12 cellular contexts compared by ENCODE assay signal in genomic region chr12:93679308-93679933, GRCh38. TPM values are rescaled to one million over a fixed set of nuclear protein-coding genes. Genes with fewer than 3 reads are reported as not detected.
DNase-seq lines count a peak whose midpoint lies in the region; ATAC-seq lines count a peak whose summit lies in the region.
"Had no signal": no experiment of that assay in that cellular context is flagged by ENCODE, and none has a peak within 500 bp of the region (broad histone marks: within the 10 kb centered on the region; RNA-seq: fewer than 3 reads in every experiment).

No MANE protein-coding gene starts in this region.

- peaks cover 2% of the 10 kb centered on the region for H3K27me3 Mint-ChIP-seq in activated naive CD4-positive, alpha-beta T cell treated with anti-CD3 and anti-CD28 coated beads for 36 hours (ENCODE audit: low read depth)
- no peaks in the 10 kb centered on the region for H3K27me3 Mint-ChIP-seq in activated T-helper 17 cell treated with anti-CD3 and anti-CD28 coated beads, Interleukin-2, amount 50 U/mL, for 72 hours
- H3K27me3 Mint-ChIP-seq in stimulated activated naive CD8-positive, alpha-beta T cell treated with anti-CD3 and anti-CD28 coated beads, Interleukin-15, amount 100 ng/mL, for 72 hours, result no peaks in the 10 kb centered on the region

- H3K9me3 Mint-ChIP-seq in activated naive CD4-positive, alpha-beta T cell treated with anti-CD3 and anti-CD28 coated beads for 36 hours, result no peaks in the 10 kb centered on the region
- no peaks in the 10 kb centered on the region for H3K9me3 Mint-ChIP-seq in activated T-helper 17 cell treated with anti-CD3 and anti-CD28 coated beads, Interleukin-2, amount 50 U/mL, for 72 hours
- peaks cover 5 to 6% of the 10 kb centered on the region in 2 donors for H3K9me3 Mint-ChIP-seq in stimulated activated naive CD8-positive, alpha-beta T cell treated with anti-CD3 and anti-CD28 coated beads, Interleukin-15, amount 100 ng/mL, for 72 hours

- H3K36me3 Mint-ChIP-seq in activated naive CD4-positive, alpha-beta T cell treated with anti-CD3 and anti-CD28 coated beads for 36 hours (ENCODE audit: low read depth), result peaks cover 3% of the 10 kb centered on the region
- H3K36me3 Mint-ChIP-seq in activated T-helper 17 cell treated with anti-CD3 and anti-CD28 coated beads, Interleukin-2, amount 50 U/mL, for 72 hours (ENCODE audit: low read depth), result peaks cover 9% of the 10 kb centered on the region

- no peak for ATAC-seq in activated T-helper 17 cell treated with anti-CD3 and anti-CD28 coated beads, Interleukin-2, amount 50 U/mL, for 72 hours (replicated peaks)
- no peak for ATAC-seq in stimulated activated naive CD8-positive, alpha-beta T cell treated with anti-CD3 and anti-CD28 coated beads, Interleukin-15, amount 100 ng/mL, for 72 hours
- ATAC-seq in GM19397 (IDR thresholded peaks at IDR 0.05; ENCODE audit: unreplicated experiment) (no peak), GM18868 (IDR thresholded peaks at IDR 0.05; ENCODE audit: unreplicated experiment) (no peak)
- ATAC-seq: PC-3 had no signal

- peak overlapping the region; percentile 99 for H3K27ac Mint-ChIP-seq in activated naive CD4-positive, alpha-beta T cell treated with anti-CD3 and anti-CD28 coated beads for 36 hours
- H3K27ac Mint-ChIP-seq in activated T-helper 17 cell treated with anti-CD3 and anti-CD28 coated beads, Interleukin-2, amount 50 U/mL, for 72 hours, result peak overlapping the region; percentile 98
- peak overlapping the region; percentile 61 to 73 for H3K27ac Mint-ChIP-seq in stimulated activated naive CD8-positive, alpha-beta T cell treated with anti-CD3 and anti-CD28 coated beads, Interleukin-15, amount 100 ng/mL, for 72 hours

- peaks cover 40% of the 10 kb centered on the region for H3K4me1 Mint-ChIP-seq in activated naive CD4-positive, alpha-beta T cell treated with anti-CD3 and anti-CD28 coated beads for 36 hours (ENCODE audit: low read depth)
- H3K4me1 Mint-ChIP-seq in activated T-helper 17 cell treated with anti-CD3 and anti-CD28 coated beads, Interleukin-2, amount 50 U/mL, for 72 hours, result peaks cover 33% of the 10 kb centered on the region
- H3K4me1 Mint-ChIP-seq in stimulated activated naive CD8-positive, alpha-beta T cell treated with anti-CD3 and anti-CD28 coated beads, Interleukin-15, amount 100 ng/mL, for 72 hours, result peaks cover 60% of the 10 kb centered on the region

- no peak overlapping the region for H3K4me3 Mint-ChIP-seq in activated naive CD4-positive, alpha-beta T cell treated with anti-CD3 and anti-CD28 coated beads for 36 hours
- peak overlapping the region; percentile 94 for H3K4me3 Mint-ChIP-seq in activated T-helper 17 cell treated with anti-CD3 and anti-CD28 coated beads, Interleukin-2, amount 50 U/mL, for 72 hours
- H3K4me3 Mint-ChIP-seq in stimulated activated naive CD8-positive, alpha-beta T cell treated with anti-CD3 and anti-CD28 coated beads, Interleukin-15, amount 100 ng/mL, for 72 hours, result peak overlapping the region; percentile 36 to 44

- CTCF ChIA-PET in activated naive CD4-positive, alpha-beta T cell treated with anti-CD3 and anti-CD28 coated beads for 36 hours (lab: Charles Lee), result interaction anchor here (0.7 to 2.1 kb wide), 4 partner anchors 50 to 692 kb away, joined by 3 to 4 read pairs (median 3); no protein-coding TSS in a partner anchor

- no peak for DNase-seq in activated naive CD4-positive, alpha-beta T cell treated with anti-CD3 and anti-CD28 coated beads for 36 hours
- DNase-seq in activated naive CD4-positive, alpha-beta T cell treated with anti-CD3 and anti-CD28 coated beads, Interleukin-2, amount 50 U/mL, for 16 hours, result no peak
- DNase-seq in left kidney (ENCODE audit: low read depth, low spot score) (peak; percentile 83), kidney glomerular epithelial cell (lab: John Stamatoyannopoulos, UW) (no peak)
- DNase-seq in stimulated activated naive CD8-positive, alpha-beta T cell treated with anti-CD3 and anti-CD28 coated beads, Interleukin-15, amount 100 ng/mL, for 72 hours, result no peak
- DNase-seq: activated T-cell treated with anti-CD3 and anti-CD28 coated beads, Interleukin-2, amount 50 U/mL, for 1 hour; Karpas-422; NCI-H2107; PC-3 had no signal

- intact Hi-C loops in activated naive CD4-positive, alpha-beta T cell treated with anti-CD3 and anti-CD28 coated beads for 36 hours (cut with micrococcal nuclease), result loop anchor here (5.0 to 10.0 kb wide), 5 partner anchors 528 to 1538 kb away; partner anchors contain the start of genes CEP83, FGD6 and VEZT

RNA-seq across cellular contexts. Expression of gene CRADD, which starts 2.2 kb away (rescaled TPM):
- 10 to 100 TPM; 14.3 to 15.6 TPM for total RNA-seq in activated naive CD4-positive, alpha-beta T cell treated with anti-CD3 and anti-CD28 coated beads for 36 hours
- 10 to 100 TPM; 21.4 to 23.0 TPM for total RNA-seq in activated T-helper 17 cell treated with anti-CD3 and anti-CD28 coated beads, Interleukin-2, amount 50 U/mL, for 72 hours
